ENCODE assay signal across 8 cellular contexts in genomic region chr4:14168919-14169318, GRCh38.
DNase-seq lines count a peak whose midpoint lies in the region; ATAC-seq and TF ChIP-seq lines count a peak whose summit lies in the region.

No MANE protein-coding gene starts in this region.

- no peak overlapping the region for H3K27ac Mint-ChIP-seq in activated naive CD8-positive, alpha-beta T cell treated with anti-CD3 and anti-CD28 coated beads for 36 hours

- DNase-seq in COLO829 (ENCODE audit: low spot score): peak; percentile 60
- peak; percentile 82 for DNase-seq in HK-2 (ENCODE audit: unreplicated experiment)
- DNase-seq in activated naive CD8-positive, alpha-beta T cell treated with anti-CD3 and anti-CD28 coated beads for 36 hours: peak; percentile 3
- peak; percentile 48 for DNase-seq in medulla oblongata (ENCODE audit: extremely low spot score)
- DNase-seq in GM10266 (ENCODE audit: extremely low spot score): no peak
- DNase-seq in NCI-H510A (lab: John Stamatoyannopoulos, UW): no peak

- no peak overlapping the region for H3K4me3 Mint-ChIP-seq in activated naive CD8-positive, alpha-beta T cell treated with anti-CD3 and anti-CD28 coated beads for 36 hours

- no peaks in the 10 kb centered on the region for H3K27me3 Mint-ChIP-seq in activated naive CD8-positive, alpha-beta T cell treated with anti-CD3 and anti-CD28 coated beads for 36 hours

- no peaks in the 10 kb centered on the region for H3K36me3 Mint-ChIP-seq in activated naive CD8-positive, alpha-beta T cell treated with anti-CD3 and anti-CD28 coated beads for 36 hours

- ATAC-seq in GM21381 (IDR thresholded peaks at IDR 0.05; ENCODE audit: unreplicated experiment) (peak; percentile 74), HG03095 (IDR thresholded peaks at IDR 0.05; ENCODE audit: unreplicated experiment) (no peak)

- no peaks in the 10 kb centered on the region for H3K9me3 Mint-ChIP-seq in activated naive CD8-positive, alpha-beta T cell treated with anti-CD3 and anti-CD28 coated beads for 36 hours

- no peak for TF ChIP-seq CTCF in GM10266 (IDR thresholded peaks at IDR 0.05; ENCODE audit: control insufficient read depth, insufficient read depth, low read depth, missing control alignments)

- no peaks in the 10 kb centered on the region for H3K4me1 Mint-ChIP-seq in activated naive CD8-positive, alpha-beta T cell treated with anti-CD3 and anti-CD28 coated beads for 36 hours

Comparison
In these comparisons a context has a peak if more than half of its experiments do, and no peak if none do; other contexts are left out.
1. DNase-seq: peak in COLO829 (single experiment), HK-2 (single experiment), activated naive CD8-positive, alpha-beta T cell treated with anti-CD3 and anti-CD28 coated beads for 36 hours (single experiment) and medulla oblongata (single experiment); none in GM10266 (single experiment) and NCI-H510A (single experiment).